1 cellular context compared by ENCODE assay signal in the genomic region with DNA sequence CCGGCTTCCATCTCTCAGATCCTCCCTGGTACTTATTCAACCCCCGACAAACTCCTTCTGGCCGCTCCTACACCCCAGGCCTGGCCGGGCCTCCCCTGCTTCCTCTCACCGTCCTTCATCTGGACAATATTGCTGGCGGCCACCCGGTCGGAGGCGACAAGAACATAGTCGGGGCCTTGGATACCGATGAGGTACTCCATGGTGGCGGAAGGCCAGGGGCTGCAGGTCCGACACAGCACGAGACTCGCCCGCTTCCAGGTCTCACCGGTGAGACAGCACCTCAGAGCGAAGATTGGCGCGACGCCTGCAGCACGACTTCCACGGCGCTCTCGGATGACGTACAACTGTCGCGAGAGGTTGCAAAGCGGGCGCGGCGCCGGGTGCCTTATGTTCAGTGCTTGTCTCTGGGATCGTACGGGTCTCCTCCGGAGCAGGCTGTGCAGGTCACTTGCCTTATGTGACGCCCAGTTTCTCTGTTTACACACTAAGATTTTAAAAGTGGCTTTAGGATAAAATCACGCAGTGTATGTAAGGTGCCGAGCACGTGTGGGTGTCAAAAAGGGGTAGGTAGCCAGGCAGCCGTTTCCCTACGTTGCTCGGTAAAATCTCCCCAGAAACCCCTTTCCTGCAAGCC.
TF ChIP-seq lines count a peak whose summit lies in the region.

A gene (minus strand): TSS at position 294 of the 634 bp plus-strand sequence. CDS start 94 bp downstream, at position 200.

TF ChIP-seq in HepG2, 621 proteins besides CTCF, POLR2A, EP300 and RAD21 (continued from another document and continues in another):
- TF ChIP-seq, protein P1, sequence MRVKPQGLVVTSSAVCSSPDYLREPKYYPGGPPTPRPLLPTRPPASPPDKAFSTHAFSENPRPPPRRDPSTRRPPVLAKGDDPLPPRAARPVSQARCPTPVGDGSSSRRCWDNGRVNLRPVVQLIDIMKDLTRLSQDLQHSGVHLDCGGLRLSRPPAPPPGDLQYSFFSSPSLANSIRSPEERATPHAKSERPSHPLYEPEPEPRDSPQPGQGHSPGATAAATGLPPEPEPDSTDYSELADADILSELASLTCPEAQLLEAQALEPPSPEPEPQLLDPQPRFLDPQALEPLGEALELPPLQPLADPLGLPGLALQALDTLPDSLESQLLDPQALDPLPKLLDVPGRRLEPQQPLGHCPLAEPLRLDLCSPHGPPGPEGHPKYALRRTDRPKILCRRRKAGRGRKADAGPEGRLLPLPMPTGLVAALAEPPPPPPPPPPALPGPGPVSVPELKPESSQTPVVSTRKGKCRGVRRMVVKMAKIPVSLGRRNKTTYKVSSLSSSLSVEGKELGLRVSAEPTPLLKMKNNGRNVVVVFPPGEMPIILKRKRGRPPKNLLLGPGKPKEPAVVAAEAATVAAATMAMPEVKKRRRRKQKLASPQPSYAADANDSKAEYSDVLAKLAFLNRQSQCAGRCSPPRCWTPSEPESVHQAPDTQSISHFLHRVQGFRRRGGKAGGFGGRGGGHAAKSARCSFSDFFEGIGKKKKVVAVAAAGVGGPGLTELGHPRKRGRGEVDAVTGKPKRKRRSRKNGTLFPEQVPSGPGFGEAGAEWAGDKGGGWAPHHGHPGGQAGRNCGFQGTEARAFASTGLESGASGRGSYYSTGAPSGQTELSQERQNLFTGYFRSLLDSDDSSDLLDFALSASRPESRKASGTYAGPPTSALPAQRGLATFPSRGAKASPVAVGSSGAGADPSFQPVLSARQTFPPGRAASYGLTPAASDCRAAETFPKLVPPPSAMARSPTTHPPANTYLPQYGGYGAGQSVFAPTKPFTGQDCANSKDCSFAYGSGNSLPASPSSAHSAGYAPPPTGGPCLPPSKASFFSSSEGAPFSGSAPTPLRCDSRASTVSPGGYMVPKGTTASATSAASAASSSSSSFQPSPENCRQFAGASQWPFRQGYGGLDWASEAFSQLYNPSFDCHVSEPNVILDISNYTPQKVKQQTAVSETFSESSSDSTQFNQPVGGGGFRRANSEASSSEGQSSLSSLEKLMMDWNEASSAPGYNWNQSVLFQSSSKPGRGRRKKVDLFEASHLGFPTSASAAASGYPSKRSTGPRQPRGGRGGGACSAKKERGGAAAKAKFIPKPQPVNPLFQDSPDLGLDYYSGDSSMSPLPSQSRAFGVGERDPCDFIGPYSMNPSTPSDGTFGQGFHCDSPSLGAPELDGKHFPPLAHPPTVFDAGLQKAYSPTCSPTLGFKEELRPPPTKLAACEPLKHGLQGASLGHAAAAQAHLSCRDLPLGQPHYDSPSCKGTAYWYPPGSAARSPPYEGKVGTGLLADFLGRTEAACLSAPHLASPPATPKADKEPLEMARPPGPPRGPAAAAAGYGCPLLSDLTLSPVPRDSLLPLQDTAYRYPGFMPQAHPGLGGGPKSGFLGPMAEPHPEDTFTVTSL (CRISPR knock-in tag; IDR thresholded peaks at IDR 0.05; ENCODE audit: borderline replicate concordance), result no peak
- TF ChIP-seq, protein P2, sequence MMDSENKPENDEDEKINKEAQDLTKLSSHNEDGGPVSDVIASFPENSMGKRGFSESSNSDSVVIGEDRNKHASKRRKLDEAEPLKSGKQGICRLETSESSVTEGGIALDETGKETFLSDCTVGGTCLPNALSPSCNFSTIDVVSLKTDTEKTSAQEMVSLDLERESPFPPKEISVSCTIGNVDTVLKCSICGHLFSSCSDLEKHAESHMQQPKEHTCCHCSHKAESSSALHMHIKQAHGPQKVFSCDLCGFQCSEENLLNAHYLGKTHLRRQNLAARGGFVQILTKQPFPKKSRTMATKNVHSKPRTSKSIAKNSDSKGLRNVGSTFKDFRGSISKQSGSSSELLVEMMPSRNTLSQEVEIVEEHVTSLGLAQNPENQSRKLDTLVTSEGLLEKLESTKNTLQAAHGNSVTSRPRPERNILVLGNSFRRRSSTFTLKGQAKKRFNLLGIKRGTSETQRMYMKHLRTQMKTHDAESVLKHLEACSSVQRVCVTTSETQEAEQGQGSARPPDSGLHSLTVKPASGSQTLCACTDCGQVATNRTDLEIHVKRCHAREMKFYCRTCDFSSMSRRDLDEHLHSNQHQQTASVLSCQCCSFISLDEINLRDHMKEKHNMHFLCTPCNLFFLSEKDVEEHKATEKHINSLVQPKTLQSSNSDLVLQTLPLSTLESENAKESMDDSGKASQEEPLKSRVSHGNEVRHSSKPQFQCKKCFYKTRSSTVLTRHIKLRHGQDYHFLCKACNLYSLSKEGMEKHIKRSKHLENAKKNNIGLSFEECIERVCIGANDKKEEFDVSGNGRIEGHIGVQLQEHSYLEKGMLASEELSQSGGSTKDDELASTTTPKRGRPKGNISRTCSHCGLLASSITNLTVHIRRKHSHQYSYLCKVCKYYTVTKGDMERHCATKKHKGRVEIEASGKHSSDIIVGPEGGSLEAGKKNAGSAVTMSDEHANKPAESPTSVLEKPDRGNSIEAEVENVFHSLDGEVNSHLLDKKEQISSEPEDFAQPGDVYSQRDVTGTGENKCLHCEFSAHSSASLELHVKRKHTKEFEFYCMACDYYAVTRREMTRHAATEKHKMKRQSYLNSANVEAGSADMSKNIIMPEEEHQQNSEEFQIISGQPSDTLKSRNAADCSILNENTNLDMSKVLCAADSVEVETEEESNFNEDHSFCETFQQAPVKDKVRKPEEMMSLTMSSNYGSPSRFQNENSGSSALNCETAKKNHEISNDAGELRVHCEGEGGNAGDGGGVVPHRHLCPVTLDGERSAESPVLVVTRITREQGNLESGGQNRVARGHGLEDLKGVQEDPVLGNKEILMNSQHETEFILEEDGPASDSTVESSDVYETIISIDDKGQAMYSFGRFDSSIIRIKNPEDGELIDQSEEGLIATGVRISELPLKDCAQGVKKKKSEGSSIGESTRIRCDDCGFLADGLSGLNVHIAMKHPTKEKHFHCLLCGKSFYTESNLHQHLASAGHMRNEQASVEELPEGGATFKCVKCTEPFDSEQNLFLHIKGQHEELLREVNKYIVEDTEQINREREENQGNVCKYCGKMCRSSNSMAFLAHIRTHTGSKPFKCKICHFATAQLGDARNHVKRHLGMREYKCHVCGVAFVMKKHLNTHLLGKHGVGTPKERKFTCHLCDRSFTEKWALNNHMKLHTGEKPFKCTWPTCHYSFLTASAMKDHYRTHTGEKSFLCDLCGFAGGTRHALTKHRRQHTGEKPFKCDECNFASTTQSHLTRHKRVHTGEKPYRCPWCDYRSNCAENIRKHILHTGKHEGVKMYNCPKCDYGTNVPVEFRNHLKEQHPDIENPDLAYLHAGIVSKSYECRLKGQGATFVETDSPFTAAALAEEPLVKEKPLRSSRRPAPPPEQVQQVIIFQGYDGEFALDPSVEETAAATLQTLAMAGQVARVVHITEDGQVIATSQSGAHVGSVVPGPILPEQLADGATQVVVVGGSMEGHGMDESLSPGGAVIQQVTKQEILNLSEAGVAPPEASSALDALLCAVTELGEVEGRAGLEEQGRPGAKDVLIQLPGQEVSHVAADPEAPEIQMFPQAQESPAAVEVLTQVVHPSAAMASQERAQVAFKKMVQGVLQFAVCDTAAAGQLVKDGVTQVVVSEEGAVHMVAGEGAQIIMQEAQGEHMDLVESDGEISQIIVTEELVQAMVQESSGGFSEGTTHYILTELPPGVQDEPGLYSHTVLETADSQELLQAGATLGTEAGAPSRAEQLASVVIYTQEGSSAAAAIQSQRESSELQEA (CRISPR knock-in tag; IDR thresholded peaks at IDR 0.05; ENCODE audit: not compliant biosample characterization), result no peak
- TF ChIP-seq, protein P3, sequence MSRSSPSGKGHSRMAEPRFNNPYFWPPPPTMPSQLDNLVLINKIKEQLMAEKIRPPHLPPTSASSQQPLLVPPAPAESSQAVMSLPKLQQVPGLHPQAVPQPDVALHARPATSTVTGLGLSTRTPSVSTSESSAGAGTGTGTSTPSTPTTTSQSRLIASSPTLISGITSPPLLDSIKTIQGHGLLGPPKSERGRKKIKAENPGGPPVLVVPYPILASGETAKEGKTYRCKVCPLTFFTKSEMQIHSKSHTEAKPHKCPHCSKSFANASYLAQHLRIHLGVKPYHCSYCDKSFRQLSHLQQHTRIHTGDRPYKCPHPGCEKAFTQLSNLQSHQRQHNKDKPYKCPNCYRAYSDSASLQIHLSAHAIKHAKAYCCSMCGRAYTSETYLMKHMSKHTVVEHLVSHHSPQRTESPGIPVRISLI (CRISPR knock-in tag; IDR thresholded peaks at IDR 0.05; ENCODE audit: borderline replicate concordance), result no peak
- TF ChIP-seq, protein P4, sequence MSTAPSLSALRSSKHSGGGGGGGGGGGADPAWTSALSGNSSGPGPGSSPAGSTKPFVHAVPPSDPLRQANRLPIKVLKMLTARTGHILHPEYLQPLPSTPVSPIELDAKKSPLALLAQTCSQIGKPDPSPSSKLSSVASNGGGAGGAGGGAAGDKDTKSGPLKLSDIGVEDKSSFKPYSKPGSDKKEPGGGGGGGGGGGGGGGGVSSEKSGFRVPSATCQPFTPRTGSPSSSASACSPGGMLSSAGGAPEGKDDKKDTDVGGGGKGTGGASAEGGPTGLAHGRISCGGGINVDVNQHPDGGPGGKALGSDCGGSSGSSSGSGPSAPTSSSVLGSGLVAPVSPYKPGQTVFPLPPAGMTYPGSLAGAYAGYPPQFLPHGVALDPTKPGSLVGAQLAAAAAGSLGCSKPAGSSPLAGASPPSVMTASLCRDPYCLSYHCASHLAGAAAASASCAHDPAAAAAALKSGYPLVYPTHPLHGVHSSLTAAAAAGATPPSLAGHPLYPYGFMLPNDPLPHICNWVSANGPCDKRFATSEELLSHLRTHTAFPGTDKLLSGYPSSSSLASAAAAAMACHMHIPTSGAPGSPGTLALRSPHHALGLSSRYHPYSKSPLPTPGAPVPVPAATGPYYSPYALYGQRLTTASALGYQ (CRISPR knock-in tag; IDR thresholded peaks at IDR 0.05), result peak; percentile 43; the same call in 1 of the 2 replicates
- TF ChIP-seq GFI1 (CRISPR knock-in tag; IDR thresholded peaks at IDR 0.05; ENCODE audit: borderline replicate concordance), result no peak; the same call in 1 of the 2 replicates
- 0 out of 2 replicates have a peak, but pooled peaks have one; percentile 16 for TF ChIP-seq ZNF343 (CRISPR knock-in tag; IDR thresholded peaks at IDR 0.05)
- TF ChIP-seq HDAC2 (CRISPR knock-in tag; IDR thresholded peaks at IDR 0.05), result peak; percentile 77; the same call in 1 of the 2 replicates
- TF ChIP-seq NFATC3 (CRISPR knock-in tag; IDR thresholded peaks at IDR 0.05), result no peak
- TF ChIP-seq, protein P5, sequence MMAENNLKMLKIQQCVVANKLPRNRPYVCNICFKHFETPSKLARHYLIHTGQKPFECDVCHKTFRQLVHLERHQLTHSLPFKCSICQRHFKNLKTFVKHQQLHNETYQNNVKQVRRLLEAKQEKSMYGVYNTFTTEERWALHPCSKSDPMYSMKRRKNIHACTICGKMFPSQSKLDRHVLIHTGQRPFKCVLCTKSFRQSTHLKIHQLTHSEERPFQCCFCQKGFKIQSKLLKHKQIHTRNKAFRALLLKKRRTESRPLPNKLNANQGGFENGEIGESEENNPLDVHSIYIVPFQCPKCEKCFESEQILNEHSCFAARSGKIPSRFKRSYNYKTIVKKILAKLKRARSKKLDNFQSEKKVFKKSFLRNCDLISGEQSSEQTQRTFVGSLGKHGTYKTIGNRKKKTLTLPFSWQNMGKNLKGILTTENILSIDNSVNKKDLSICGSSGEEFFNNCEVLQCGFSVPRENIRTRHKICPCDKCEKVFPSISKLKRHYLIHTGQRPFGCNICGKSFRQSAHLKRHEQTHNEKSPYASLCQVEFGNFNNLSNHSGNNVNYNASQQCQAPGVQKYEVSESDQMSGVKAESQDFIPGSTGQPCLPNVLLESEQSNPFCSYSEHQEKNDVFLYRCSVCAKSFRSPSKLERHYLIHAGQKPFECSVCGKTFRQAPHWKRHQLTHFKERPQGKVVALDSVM (CRISPR knock-in tag; IDR thresholded peaks at IDR 0.05), result peak; percentile 34; the same call in 1 of the 2 replicates
- TF ChIP-seq ZNF44 (CRISPR knock-in tag; IDR thresholded peaks at IDR 0.05), result no peak
- no peak for TF ChIP-seq JUN (CRISPR knock-in tag; IDR thresholded peaks at IDR 0.05)
- TF ChIP-seq, protein P6, sequence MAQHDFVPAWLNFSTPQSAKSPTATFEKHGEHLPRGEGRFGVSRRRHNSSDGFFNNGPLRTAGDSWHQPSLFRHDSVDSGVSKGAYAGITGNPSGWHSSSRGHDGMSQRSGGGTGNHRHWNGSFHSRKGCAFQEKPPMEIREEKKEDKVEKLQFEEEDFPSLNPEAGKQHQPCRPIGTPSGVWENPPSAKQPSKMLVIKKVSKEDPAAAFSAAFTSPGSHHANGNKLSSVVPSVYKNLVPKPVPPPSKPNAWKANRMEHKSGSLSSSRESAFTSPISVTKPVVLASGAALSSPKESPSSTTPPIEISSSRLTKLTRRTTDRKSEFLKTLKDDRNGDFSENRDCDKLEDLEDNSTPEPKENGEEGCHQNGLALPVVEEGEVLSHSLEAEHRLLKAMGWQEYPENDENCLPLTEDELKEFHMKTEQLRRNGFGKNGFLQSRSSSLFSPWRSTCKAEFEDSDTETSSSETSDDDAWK (CRISPR knock-in tag; IDR thresholded peaks at IDR 0.05), result no peak
- no peak for TF ChIP-seq THYN1 (CRISPR knock-in tag; IDR thresholded peaks at IDR 0.05; ENCODE audit: borderline replicate concordance, low read depth)
- TF ChIP-seq CENPT (CRISPR knock-in tag; IDR thresholded peaks at IDR 0.05; ENCODE audit: low read depth), result 0 out of 2 replicates have a peak, but pooled peaks have one; percentile 53
- TF ChIP-seq DMAP1 (CRISPR knock-in tag; IDR thresholded peaks at IDR 0.05), result peak; percentile 93
- no peak; the same call in 1 of the 2 replicates for TF ChIP-seq NFKBIZ (CRISPR knock-in tag; IDR thresholded peaks at IDR 0.05)
- TF ChIP-seq ZNF350 (CRISPR knock-in tag; IDR thresholded peaks at IDR 0.05; ENCODE audit: borderline replicate concordance, low read depth), result peak; percentile 74; the same call in 1 of the 2 replicates
- TF ChIP-seq ZNF33B (CRISPR knock-in tag; IDR thresholded peaks at IDR 0.05), result no peak
- TF ChIP-seq WIZ (CRISPR knock-in tag; IDR thresholded peaks at IDR 0.05), result no peak
- TF ChIP-seq, protein P7, sequence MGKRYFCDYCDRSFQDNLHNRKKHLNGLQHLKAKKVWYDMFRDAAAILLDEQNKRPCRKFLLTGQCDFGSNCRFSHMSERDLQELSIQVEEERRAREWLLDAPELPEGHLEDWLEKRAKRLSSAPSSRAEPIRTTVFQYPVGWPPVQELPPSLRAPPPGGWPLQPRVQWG (CRISPR knock-in tag; IDR thresholded peaks at IDR 0.05; ENCODE audit: borderline replicate concordance, low read depth), result no peak
- TF ChIP-seq ZNF7 (CRISPR knock-in tag; IDR thresholded peaks at IDR 0.05), result no peak
- TF ChIP-seq, protein P8, sequence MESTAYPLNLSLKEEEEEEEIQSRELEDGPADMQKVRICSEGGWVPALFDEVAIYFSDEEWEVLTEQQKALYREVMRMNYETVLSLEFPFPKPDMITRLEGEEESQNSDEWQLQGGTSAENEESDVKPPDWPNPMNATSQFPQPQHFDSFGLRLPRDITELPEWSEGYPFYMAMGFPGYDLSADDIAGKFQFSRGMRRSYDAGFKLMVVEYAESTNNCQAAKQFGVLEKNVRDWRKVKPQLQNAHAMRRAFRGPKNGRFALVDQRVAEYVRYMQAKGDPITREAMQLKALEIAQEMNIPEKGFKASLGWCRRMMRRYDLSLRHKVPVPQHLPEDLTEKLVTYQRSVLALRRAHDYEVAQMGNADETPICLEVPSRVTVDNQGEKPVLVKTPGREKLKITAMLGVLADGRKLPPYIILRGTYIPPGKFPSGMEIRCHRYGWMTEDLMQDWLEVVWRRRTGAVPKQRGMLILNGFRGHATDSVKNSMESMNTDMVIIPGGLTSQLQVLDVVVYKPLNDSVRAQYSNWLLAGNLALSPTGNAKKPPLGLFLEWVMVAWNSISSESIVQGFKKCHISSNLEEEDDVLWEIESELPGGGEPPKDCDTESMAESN (CRISPR knock-in tag; conservative IDR thresholded peaks at IDR 0.05), result 0 out of 2 replicates have a peak, but pooled peaks have one; percentile 43
- TF ChIP-seq CCDC6 (CRISPR knock-in tag; IDR thresholded peaks at IDR 0.05), result peak; percentile 63; the same call in 1 of the 2 replicates
- peak; percentile 51; the same call in 1 of the 2 replicates for TF ChIP-seq BORCS8-MEF2B (CRISPR knock-in tag; IDR thresholded peaks at IDR 0.05)
- TF ChIP-seq ZNF207 (IDR thresholded peaks at IDR 0.05; ENCODE audit: borderline replicate concordance), result no peak
- no peak for TF ChIP-seq ARNT (IDR thresholded peaks at IDR 0.05)
- peak; percentile 91 for TF ChIP-seq YEATS4 (CRISPR knock-in tag; IDR thresholded peaks at IDR 0.05; ENCODE audit: borderline replicate concordance)
- TF ChIP-seq ZNF205 (CRISPR knock-in tag; IDR thresholded peaks at IDR 0.05), result no peak; the same call in 1 of the 2 replicates
- no peak for TF ChIP-seq EZH2 (conservative IDR thresholded peaks at IDR 0.05; ENCODE audit: low read depth, low read length)
